In genomic region chr5:173327948-173328895, GRCh38 we compare ENCODE assay signal across 1 cellular context.
TF ChIP-seq lines count a peak whose summit lies in the region.

Gene STC2 (minus strand): TSS chr5:173328414. CDS start chr5:173328193, 221 bp downstream.

TF ChIP-seq in GM12878, 131 proteins besides CTCF, POLR2A, EP300 and RAD21 (continued from another document):
- TF ChIP-seq CREM (IDR thresholded peaks at IDR 0.05; ENCODE audit: low read depth) (no peak), BHLHE40 (IDR thresholded peaks at IDR 0.05; ENCODE audit: borderline replicate concordance in 1 of 2, low read depth in 2 of 2, low read length in 1 of 2) (no peak), NR2C1 (IDR thresholded peaks at IDR 0.05) (no peak), TCF12 (IDR thresholded peaks at IDR 0.05; ENCODE audit: low read depth, low read length) (peak; percentile 62; the same call in 1 of the 2 replicates), POLR2AphosphoS2 (IDR thresholded peaks at IDR 0.05; ENCODE audit: low read depth, low read length) (no peak), REST (IDR thresholded peaks at IDR 0.05; ENCODE audit: low read depth, low read length) (no peak), RUNX3 (IDR thresholded peaks at IDR 0.05; ENCODE audit: low read length) (no peak), ZNF622 (IDR thresholded peaks at IDR 0.05) (no peak), PKNOX1 (IDR thresholded peaks at IDR 0.05) (no peak), EGR1 (IDR thresholded peaks at IDR 0.05; ENCODE audit: borderline replicate concordance in 1 of 2, low read depth in 2 of 2, low read length in 2 of 2) (no peak), USF2 (IDR thresholded peaks at IDR 0.05; ENCODE audit: borderline replicate concordance, low read depth, low read length) (no peak), CBFB (IDR thresholded peaks at IDR 0.05; ENCODE audit: low read depth) (no peak), BCL3 (IDR thresholded peaks at IDR 0.05; ENCODE audit: borderline replicate concordance, insufficient read depth, low read depth, low read length, poor library complexity, severe bottlenecking) (no peak), CHD2 (IDR thresholded peaks at IDR 0.05; ENCODE audit: borderline replicate concordance, low read depth, low read length) (no peak), JUND (IDR thresholded peaks at IDR 0.05; ENCODE audit: low read depth, low read length) (no peak), EZH2 (IDR thresholded peaks at IDR 0.05; ENCODE audit: borderline replicate concordance, control insufficient read depth, low read depth, low read length) (no peak), ZBTB33 (IDR thresholded peaks at IDR 0.05) (no peak), ZBED1 (IDR thresholded peaks at IDR 0.05; ENCODE audit: borderline replicate concordance) (no peak), YY1 (IDR thresholded peaks at IDR 0.05; ENCODE audit: low read depth, low read length) (no peak), TBL1XR1 (IDR thresholded peaks at IDR 0.05; ENCODE audit: low read depth, low read length) (no peak), MAX (IDR thresholded peaks at IDR 0.05; ENCODE audit: low read depth, low read length) (peak; percentile 16; the same call in 1 of the 2 replicates), NBN (IDR thresholded peaks at IDR 0.05) (peak; percentile 27; the same call in 1 of the 2 replicates), KLF5 (IDR thresholded peaks at IDR 0.05; ENCODE audit: partially characterized antibody) (no peak), FOXK2 (IDR thresholded peaks at IDR 0.05) (no peak), ZBTB4 (CRISPR knock-in tag; IDR thresholded peaks at IDR 0.05) (no peak), GATAD2B (conservative IDR thresholded peaks at IDR 0.05; ENCODE audit: low read depth) (no peak), SIX5 (IDR thresholded peaks at IDR 0.05; ENCODE audit: low read depth, low read length, severe bottlenecking) (no peak), MXI1 (IDR thresholded peaks at IDR 0.05; ENCODE audit: low read depth, low read length) (no peak), MEF2B (IDR thresholded peaks at IDR 0.05; ENCODE audit: partially characterized antibody, poor library complexity, severe bottlenecking) (no peak), NFYA (IDR thresholded peaks at IDR 0.05; ENCODE audit: borderline replicate concordance, low read depth, low read length) (no peak), STAT3 (IDR thresholded peaks at IDR 0.05; ENCODE audit: low read depth, low read length) (no peak), SREBF1 (IDR thresholded peaks at IDR 0.05; ENCODE audit: low read length) (no peak), ZNF24 (IDR thresholded peaks at IDR 0.05) (no peak), CBX5 (IDR thresholded peaks at IDR 0.05; ENCODE audit: low read depth) (no peak), ZSCAN29 (IDR thresholded peaks at IDR 0.05) (no peak), EED (IDR thresholded peaks at IDR 0.05; ENCODE audit: low read depth) (no peak; the same call in 1 of the 2 replicates)
